ENCODE assay signal across 1 cellular context in the genomic region with DNA sequence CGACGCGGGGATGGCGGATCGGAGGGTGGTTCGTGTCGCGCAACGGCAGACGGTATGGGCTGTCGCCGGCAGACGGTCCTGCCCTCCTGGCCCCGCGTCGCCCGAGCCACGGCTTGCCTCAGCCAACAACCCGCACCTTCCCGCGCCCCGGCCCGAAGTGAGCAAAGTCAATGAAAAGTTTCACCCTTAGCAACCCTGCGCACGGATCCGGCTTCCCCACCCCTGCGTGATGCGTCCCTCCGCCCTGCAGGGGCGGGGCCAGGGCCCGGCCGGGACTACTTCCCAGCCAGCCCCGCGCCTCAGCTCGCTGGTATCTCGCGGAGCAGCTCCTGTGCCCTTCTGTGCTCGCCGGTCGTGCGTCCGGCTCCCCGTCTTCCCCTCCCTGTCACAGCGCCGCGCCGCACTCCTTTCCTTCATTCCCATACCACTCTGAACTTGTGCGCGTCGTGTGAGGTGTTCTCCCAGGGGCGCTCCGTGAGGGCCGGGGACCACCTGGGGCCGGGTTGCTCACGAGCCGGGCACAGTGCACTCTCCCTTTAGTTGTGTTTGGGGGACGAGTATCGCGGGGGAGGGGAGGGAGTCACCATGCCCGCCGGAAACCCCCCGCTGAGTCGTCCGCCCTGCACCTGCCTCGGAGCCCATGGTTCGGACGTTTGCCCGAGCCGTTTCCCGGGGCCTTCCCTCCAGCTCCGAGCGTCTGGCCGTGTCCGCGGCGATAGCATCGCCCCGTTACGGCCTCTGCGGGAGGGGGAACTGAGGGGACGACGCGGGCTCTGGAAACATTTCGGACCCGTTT.
TF ChIP-seq lines count a peak whose summit lies in the region.

A gene with protein sequence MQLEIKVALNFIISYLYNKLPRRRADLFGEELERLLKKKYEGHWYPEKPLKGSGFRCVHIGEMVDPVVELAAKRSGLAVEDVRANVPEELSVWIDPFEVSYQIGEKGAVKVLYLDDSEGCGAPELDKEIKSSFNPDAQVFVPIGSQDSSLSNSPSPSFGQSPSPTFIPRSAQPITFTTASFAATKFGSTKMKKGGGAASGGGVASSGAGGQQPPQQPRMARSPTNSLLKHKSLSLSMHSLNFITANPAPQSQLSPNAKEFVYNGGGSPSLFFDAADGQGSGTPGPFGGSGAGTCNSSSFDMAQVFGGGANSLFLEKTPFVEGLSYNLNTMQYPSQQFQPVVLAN (minus strand): TSS at position 163 of the 796 bp plus-strand sequence. CDS start 9,456 bp downstream, outside the sequence.

TF ChIP-seq in WTC11, 78 proteins besides CTCF, POLR2A, EP300 and RAD21 (continued from another document):
- TF ChIP-seq, protein P1, sequence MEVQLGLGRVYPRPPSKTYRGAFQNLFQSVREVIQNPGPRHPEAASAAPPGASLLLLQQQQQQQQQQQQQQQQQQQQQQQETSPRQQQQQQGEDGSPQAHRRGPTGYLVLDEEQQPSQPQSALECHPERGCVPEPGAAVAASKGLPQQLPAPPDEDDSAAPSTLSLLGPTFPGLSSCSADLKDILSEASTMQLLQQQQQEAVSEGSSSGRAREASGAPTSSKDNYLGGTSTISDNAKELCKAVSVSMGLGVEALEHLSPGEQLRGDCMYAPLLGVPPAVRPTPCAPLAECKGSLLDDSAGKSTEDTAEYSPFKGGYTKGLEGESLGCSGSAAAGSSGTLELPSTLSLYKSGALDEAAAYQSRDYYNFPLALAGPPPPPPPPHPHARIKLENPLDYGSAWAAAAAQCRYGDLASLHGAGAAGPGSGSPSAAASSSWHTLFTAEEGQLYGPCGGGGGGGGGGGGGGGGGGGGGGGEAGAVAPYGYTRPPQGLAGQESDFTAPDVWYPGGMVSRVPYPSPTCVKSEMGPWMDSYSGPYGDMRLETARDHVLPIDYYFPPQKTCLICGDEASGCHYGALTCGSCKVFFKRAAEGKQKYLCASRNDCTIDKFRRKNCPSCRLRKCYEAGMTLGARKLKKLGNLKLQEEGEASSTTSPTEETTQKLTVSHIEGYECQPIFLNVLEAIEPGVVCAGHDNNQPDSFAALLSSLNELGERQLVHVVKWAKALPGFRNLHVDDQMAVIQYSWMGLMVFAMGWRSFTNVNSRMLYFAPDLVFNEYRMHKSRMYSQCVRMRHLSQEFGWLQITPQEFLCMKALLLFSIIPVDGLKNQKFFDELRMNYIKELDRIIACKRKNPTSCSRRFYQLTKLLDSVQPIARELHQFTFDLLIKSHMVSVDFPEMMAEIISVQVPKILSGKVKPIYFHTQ (CRISPR knock-in tag; IDR thresholded peaks at IDR 0.05): peak; percentile 51; the same call in 1 of the 2 replicates
- 0 out of 2 replicates have a peak, but pooled peaks have one; percentile 46 for TF ChIP-seq ZNF219 (CRISPR knock-in tag; IDR thresholded peaks at IDR 0.05; ENCODE audit: borderline replicate concordance)
- TF ChIP-seq CREM (CRISPR knock-in tag; IDR thresholded peaks at IDR 0.05): peak; percentile 86
- peak; percentile 74; the same call in 1 of the 2 replicates for TF ChIP-seq FOXJ3 (CRISPR knock-in tag; IDR thresholded peaks at IDR 0.05; ENCODE audit: borderline replicate concordance)
- TF ChIP-seq, protein P2, sequence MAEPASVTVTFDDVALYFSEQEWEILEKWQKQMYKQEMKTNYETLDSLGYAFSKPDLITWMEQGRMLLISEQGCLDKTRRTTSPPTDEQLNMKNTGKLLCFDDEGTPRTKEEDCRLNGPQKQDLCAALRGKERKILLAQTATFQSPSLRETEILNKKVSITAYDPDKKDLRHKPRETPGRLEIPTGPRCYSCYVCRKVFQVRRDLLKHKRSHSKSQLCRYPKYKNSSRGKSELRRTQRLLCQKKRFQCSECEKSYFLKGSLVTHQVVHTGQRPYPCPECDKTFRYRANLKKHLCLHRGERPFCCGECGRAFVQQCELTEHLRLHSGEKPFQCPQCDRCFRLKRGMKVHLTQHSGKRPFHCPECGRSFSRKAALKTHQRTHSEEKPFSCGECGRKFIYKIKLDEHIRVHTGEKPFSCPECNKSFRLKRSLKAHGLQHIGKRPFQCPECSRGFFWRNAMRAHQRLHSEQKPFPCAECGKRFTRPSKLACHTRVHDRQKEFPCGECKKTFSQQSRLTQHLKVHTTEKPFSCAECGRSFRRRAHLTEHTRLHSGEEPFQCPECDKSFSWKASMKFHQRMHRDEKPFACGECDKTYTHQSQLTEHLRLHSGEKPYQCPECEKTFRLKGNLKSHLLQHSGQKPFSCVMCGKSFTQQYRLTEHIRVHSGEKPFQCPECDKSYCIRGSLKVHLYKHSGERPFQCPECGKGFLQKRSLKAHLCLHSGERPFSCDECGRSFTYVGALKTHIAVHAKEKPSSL (CRISPR knock-in tag; conservative IDR thresholded peaks at IDR 0.05): 0 out of 2 replicates have a peak, but pooled peaks have one; percentile 44
- TF ChIP-seq GRHL2 (CRISPR knock-in tag; IDR thresholded peaks at IDR 0.05; ENCODE audit: insufficient replicate concordance, severe bottlenecking): no peak
- TF ChIP-seq, protein P3, sequence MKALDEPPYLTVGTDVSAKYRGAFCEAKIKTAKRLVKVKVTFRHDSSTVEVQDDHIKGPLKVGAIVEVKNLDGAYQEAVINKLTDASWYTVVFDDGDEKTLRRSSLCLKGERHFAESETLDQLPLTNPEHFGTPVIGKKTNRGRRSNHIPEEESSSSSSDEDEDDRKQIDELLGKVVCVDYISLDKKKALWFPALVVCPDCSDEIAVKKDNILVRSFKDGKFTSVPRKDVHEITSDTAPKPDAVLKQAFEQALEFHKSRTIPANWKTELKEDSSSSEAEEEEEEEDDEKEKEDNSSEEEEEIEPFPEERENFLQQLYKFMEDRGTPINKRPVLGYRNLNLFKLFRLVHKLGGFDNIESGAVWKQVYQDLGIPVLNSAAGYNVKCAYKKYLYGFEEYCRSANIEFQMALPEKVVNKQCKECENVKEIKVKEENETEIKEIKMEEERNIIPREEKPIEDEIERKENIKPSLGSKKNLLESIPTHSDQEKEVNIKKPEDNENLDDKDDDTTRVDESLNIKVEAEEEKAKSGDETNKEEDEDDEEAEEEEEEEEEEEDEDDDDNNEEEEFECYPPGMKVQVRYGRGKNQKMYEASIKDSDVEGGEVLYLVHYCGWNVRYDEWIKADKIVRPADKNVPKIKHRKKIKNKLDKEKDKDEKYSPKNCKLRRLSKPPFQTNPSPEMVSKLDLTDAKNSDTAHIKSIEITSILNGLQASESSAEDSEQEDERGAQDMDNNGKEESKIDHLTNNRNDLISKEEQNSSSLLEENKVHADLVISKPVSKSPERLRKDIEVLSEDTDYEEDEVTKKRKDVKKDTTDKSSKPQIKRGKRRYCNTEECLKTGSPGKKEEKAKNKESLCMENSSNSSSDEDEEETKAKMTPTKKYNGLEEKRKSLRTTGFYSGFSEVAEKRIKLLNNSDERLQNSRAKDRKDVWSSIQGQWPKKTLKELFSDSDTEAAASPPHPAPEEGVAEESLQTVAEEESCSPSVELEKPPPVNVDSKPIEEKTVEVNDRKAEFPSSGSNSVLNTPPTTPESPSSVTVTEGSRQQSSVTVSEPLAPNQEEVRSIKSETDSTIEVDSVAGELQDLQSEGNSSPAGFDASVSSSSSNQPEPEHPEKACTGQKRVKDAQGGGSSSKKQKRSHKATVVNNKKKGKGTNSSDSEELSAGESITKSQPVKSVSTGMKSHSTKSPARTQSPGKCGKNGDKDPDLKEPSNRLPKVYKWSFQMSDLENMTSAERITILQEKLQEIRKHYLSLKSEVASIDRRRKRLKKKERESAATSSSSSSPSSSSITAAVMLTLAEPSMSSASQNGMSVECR (CRISPR knock-in tag; IDR thresholded peaks at IDR 0.05; ENCODE audit: borderline replicate concordance): peak; percentile 86; the same call in 1 of the 2 replicates
- no peak for TF ChIP-seq NFYB (CRISPR knock-in tag; conservative IDR thresholded peaks at IDR 0.05; ENCODE audit: low read depth)
TF ChIP-seq in WTC11: peak in this region for 58.
